ENCODE assay signal across 8 cellular contexts in the genomic region with DNA sequence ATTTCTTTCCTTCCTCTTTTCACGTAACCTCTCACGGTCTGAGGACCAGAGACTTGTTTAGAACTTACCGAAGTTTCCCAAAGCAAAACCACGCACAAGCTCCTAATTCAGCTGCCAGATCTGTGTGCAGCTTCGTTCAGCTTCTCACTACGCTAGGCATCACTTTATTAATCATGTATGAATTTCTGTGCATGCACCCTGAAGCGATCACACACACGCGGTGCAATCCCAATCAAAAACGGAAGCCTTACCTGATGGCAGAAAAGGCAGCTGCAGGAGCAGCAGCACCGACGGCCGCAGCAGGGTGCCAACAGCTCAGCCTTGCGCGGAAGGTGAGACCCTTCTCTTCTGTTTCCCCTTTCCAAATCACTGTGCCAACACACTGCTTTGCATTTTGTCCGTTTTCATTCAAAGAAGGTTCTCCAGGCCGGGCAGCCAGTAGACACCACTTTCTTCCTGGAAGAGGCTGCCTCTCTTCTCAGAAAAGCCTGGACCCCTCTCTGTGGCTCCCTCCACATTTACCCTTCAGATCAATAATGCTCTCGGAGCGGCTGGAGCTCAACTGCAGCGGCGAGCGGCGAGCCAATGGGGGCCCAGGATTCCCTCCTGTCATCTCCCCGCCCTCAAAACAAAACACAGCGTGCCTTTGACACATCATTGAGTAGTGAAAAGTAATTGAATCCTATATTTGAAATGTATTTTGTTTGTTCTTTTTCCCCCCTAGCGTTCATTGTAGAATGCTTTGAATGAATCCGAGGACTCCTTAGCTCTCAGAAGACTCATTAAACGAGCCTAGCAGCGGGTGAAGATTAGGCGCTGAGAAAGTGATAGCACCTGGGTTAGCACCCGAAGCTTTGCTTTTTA. TPM values are rescaled to one million over a fixed set of nuclear protein-coding genes. Genes with fewer than 3 reads are reported as not detected.
A peak's percentile ranks its signal among the peaks of the same experiment; 100 is the strongest.
DNase-seq lines count a peak whose midpoint lies in the region; ATAC-seq lines count a peak whose summit lies in the region.

A gene (minus strand): TSS at position 538 of the 864 bp plus-strand sequence.

- H3K4me1 Mint-ChIP-seq in immature natural killer cell = no peaks in the 10 kb centered on the region

- peaks cover 0 to 3% (median 0%) of the 10 kb centered on the region in 3 donors for H3K36me3 Mint-ChIP-seq in immature natural killer cell

- DNase-seq in DMS53 treated with DMSO at 0.1 percent for 48 hours (lab: John Stamatoyannopoulos, UW; ENCODE audit: unreplicated experiment) (peak; percentile 25), NCI-H82 treated with DMSO at 0.1 percent for 48 hours (lab: John Stamatoyannopoulos, UW; ENCODE audit: unreplicated experiment) (peak; percentile 8), nucleus accumbens (lab: John Stamatoyannopoulos, UW) (peak in 37 of 56 donors; percentile 1 to 74 (median 25)), immature natural killer cell (no peak), midbrain (lab: John Stamatoyannopoulos, UW) (no peak)

- H3K27me3 ChIP-seq in duodenal mucosa (ENCODE audit: control insufficient read depth in 1 of 2, insufficient read depth in 2 of 2, low read length in 2 of 2) = peaks cover 0 to 5% of the 10 kb centered on the region in 2 donors

- H3K27ac Mint-ChIP-seq in immature natural killer cell = no peak within 1 kb of the TSS

- H3K27me3 Mint-ChIP-seq in immature natural killer cell (ENCODE audit: low read depth in 3 of 3) = no peaks in the 10 kb centered on the region

- H3K9me3 ChIP-seq in duodenal mucosa (ENCODE audit: control insufficient read depth in 1 of 2, low read length in 2 of 2) = no peaks in the 10 kb centered on the region

- H3K36me3 ChIP-seq in duodenal mucosa (ENCODE audit: control insufficient read depth in 1 of 2, insufficient read depth in 2 of 2, low read length in 2 of 2) = no peaks in the 10 kb centered on the region

- no peak within 1 kb of the TSS for H3K9ac ChIP-seq in duodenal mucosa (ENCODE audit: low read depth in 1 of 2, low read length in 2 of 2)

- no peak within 1 kb of the TSS for H3K27ac ChIP-seq in duodenal mucosa (ENCODE audit: low read depth, low read length)

- ATAC-seq in HG02642 (IDR thresholded peaks at IDR 0.05; ENCODE audit: poor library complexity, unreplicated experiment) = peak; percentile 69
- ATAC-seq in HG02870 (IDR thresholded peaks at IDR 0.05; ENCODE audit: unreplicated experiment) = no peak

- H3K4me1 ChIP-seq in duodenal mucosa (ENCODE audit: control insufficient read depth in 1 of 2, insufficient read depth in 2 of 2, low read length in 2 of 2) = no peaks in the 10 kb centered on the region

- H3K4me3 ChIP-seq in duodenal mucosa (ENCODE audit: low read depth in 1 of 2, low read length in 2 of 2) = peak within 1 kb of the TSS; percentile 50

- no peak within 1 kb of the TSS for H3K4me3 Mint-ChIP-seq in immature natural killer cell

- H3K9me3 Mint-ChIP-seq in immature natural killer cell = peaks cover 13 to 44% (median 30%) of the 10 kb centered on the region in 6 donors

RNA-seq across cellular contexts. Expression of the gene that starts here (rescaled TPM):
- not detected for polyA plus RNA-seq in immature natural killer cell

Comparison
In these comparisons a context has a peak if more than half of its experiments do, and no peak if none do; other contexts are left out.
1. DNase-seq: peak in DMS53 treated with DMSO at 0.1 percent for 48 hours (single experiment), NCI-H82 treated with DMSO at 0.1 percent for 48 hours (single experiment) and nucleus accumbens (37 of 56); none in immature natural killer cell (0 of 3) and midbrain (single experiment).